25 cellular contexts compared by ENCODE assay signal in the genomic region with DNA sequence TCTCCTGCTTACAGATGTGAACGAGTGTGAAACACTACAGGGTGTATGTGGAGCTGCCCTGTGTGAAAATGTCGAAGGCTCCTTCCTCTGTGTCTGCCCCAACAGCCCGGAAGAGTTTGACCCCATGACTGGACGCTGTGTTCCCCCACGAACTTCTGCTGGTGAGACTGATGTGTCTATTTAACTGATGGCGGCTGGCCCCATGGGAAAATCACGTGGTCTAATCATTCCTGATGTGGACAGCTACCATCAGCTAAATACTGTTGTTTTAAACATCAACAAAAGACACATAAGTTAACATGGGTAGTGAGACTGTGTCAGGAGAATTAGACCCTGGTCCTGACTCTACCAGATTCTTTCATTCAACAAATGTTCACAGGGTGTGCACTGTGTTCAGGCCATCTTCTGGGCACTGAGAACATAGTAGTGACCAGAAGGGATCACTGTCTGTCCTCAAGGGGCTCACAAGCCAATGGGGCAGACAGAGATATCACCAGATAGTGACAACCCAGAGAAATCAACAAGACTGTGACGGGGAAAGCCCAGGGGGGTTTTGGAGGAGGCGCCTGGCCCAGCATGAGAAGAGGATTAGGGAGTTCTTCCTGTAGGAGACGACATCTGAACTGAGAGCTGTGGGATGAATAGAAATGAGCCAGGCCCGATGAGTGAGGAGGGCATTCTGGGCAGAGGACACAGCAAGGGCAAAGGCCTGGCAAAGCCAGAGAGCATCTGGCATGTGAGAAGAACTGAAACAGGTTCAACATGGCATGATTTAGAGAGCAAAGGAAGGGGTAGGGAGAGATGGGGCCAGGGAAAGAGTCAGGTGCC. TPM values are rescaled to one million over a fixed set of nuclear protein-coding genes. Genes with fewer than 3 reads are reported as not detected.
A peak's percentile ranks its signal among the peaks of the same experiment; 100 is the strongest.
DNase-seq lines count a peak whose midpoint lies in the region; ATAC-seq, FAIRE-seq and TF ChIP-seq lines count a peak whose summit lies in the region.
"Had no signal": no experiment of that assay in that cellular context is flagged by ENCODE, and none has a peak within 500 bp of the region (broad histone marks: within the 10 kb centered on the region; RNA-seq: fewer than 3 reads in every experiment).

No MANE protein-coding gene starts in this region.

- H3K36me3 ChIP-seq in HEK293 (ENCODE audit: control insufficient read depth in 2 of 2, insufficient read depth in 1 of 2, low read length in 2 of 2), result peaks cover 18% of the 10 kb centered on the region in 2 experiments; a peak in 2 of 3 replicates
- peaks cover 21% of the 10 kb centered on the region for H3K36me3 ChIP-seq in astrocyte (ENCODE audit: insufficient read depth, low read length)
- H3K36me3 ChIP-seq: neutrophil had no signal

- H3K9me3 Mint-ChIP-seq in activated T-cell treated with anti-CD3 and anti-CD28 coated beads, Interleukin-2, amount 50 U/mL, for 24 hours, result no peaks in the 10 kb centered on the region
- no peaks in the 10 kb centered on the region for H3K9me3 Mint-ChIP-seq in astrocyte (ENCODE audit: unreplicated experiment)
- H3K9me3 Mint-ChIP-seq in naive B cell, result no peaks in the 10 kb centered on the region
- H3K9me3 Mint-ChIP-seq: H9, T-cell had no signal

- H3K9me3 ChIP-seq in HEK293 (ENCODE audit: control insufficient read depth, insufficient read depth, low read depth, low read length) (no peaks in the 10 kb centered on the region), astrocyte (ENCODE audit: insufficient read depth, low read depth, low read length) (no peaks in the 10 kb centered on the region)
- H3K9me3 ChIP-seq: neutrophil, prostate gland, thyroid gland had no signal

- H3K27me3 ChIP-seq in astrocyte (ENCODE audit: insufficient read depth, low read length), result no peaks in the 10 kb centered on the region
- H3K27me3 ChIP-seq: thyroid gland had no signal

- POLR2A ChIA-PET in HEK293 (lab: Yijun Ruan, JAX), result interaction anchor here (5.2 kb wide), 1 partner anchor 10 kb away, joined by 61 read pairs; no protein-coding TSS in a partner anchor

- no peak overlapping the region for H3K4me2 ChIP-seq in astrocyte (ENCODE audit: low read length)
- H3K4me2 ChIP-seq: KMS-11 had no signal

- no peak overlapping the region for H3K4me3 ChIP-seq in HEK293 (ENCODE audit: low read depth, low read length)
- no peak overlapping the region for H3K4me3 ChIP-seq in astrocyte (ENCODE audit: insufficient read depth, low read depth, low read length)
- H3K4me3 ChIP-seq: prostate gland, thyroid gland had no signal

- no peak for ATAC-seq in naive B cell (ENCODE audit: low read depth in 2 of 2)
- no peak for ATAC-seq in activated CD4-positive, CD25-positive, alpha-beta regulatory T cell treated with anti-CD3 and anti-CD28 coated beads, Interleukin-2, amount 50 U/mL, for 24 hours
- ATAC-seq: T-cell had no signal

- H3K4me1 ChIP-seq in HEK293 (ENCODE audit: control insufficient read depth, insufficient read depth, low read length) (peaks cover 23% of the 10 kb centered on the region), astrocyte (ENCODE audit: insufficient read depth, low read length) (peaks cover 27% of the 10 kb centered on the region)
- H3K4me1 ChIP-seq: prostate gland had no signal

- peaks cover 85% of the 10 kb centered on the region for H3K36me3 Mint-ChIP-seq in activated T-cell treated with anti-CD3 and anti-CD28 coated beads, Interleukin-2, amount 50 U/mL, for 24 hours (ENCODE audit: low read depth)
- peaks cover 14% of the 10 kb centered on the region for H3K36me3 Mint-ChIP-seq in astrocyte (ENCODE audit: low read depth, unreplicated experiment)
- H3K36me3 Mint-ChIP-seq in naive B cell, result peaks cover 9 to 30% of the 10 kb centered on the region in 2 donors

- no peak for FAIRE-seq in astrocyte (lab: Jason Lieb, UNC)

- no peak for TF ChIP-seq CTCF in HEK293 (tag by site-specific recombination; IDR thresholded peaks at IDR 0.05)
- TF ChIP-seq CTCF in astrocyte (IDR thresholded peaks at IDR 0.05; ENCODE audit: insufficient read depth, low read depth, low read length), result no peak

- no peak overlapping the region for H3K9ac ChIP-seq in astrocyte (ENCODE audit: low read length)
- H3K9ac ChIP-seq: KMS-11 had no signal

- peak overlapping the region; percentile 83 for H3K27ac Mint-ChIP-seq in activated T-cell treated with anti-CD3 and anti-CD28 coated beads, Interleukin-2, amount 50 U/mL, for 24 hours
- H3K27ac Mint-ChIP-seq in astrocyte (ENCODE audit: unreplicated experiment), result no peak overlapping the region
- peak overlapping the region in 4 of 6 donors; percentile 10 to 90 (median 57) for H3K27ac Mint-ChIP-seq in naive B cell
- H3K27ac Mint-ChIP-seq: H9, T-cell had no signal

- CTCF ChIA-PET in HEK293 (lab: Yijun Ruan, JAX), result interaction anchor here (0.5 to 11.0 kb wide), 12 partner anchors 11 to 1024 kb away, joined by 3 to 236 read pairs (median 4); a partner anchor contains a TSS

- peaks cover 3% of the 10 kb centered on the region for H3K79me2 ChIP-seq in astrocyte (ENCODE audit: insufficient read depth, low read length)

- H3K4me3 Mint-ChIP-seq in activated T-cell treated with anti-CD3 and anti-CD28 coated beads, Interleukin-2, amount 50 U/mL, for 24 hours, result no peak overlapping the region
- H3K4me3 Mint-ChIP-seq in astrocyte (ENCODE audit: unreplicated experiment) (no peak overlapping the region), naive B cell (peak overlapping the region in 1 of 8 donors; percentile 56)
- H3K4me3 Mint-ChIP-seq: H9, T-cell had no signal

- H3K27me3 Mint-ChIP-seq in activated T-cell treated with anti-CD3 and anti-CD28 coated beads, Interleukin-2, amount 50 U/mL, for 24 hours, result no peaks in the 10 kb centered on the region
- H3K27me3 Mint-ChIP-seq in astrocyte (ENCODE audit: low read depth, unreplicated experiment) (no peaks in the 10 kb centered on the region), naive B cell (no peaks in the 10 kb centered on the region)
- H3K27me3 Mint-ChIP-seq: T-cell had no signal

- H3K27ac ChIP-seq in HEK293 (ENCODE audit: extremely low read depth, low read depth, low read length), result no peak overlapping the region
- peak overlapping the region; percentile 34 for H3K27ac ChIP-seq in astrocyte (ENCODE audit: low read depth, low read length)
- H3K27ac ChIP-seq: epithelial cell of prostate, KMS-11, neutrophil, prostate gland, thyroid gland had no signal

- no peaks in the 10 kb centered on the region for H4K20me1 ChIP-seq in astrocyte (ENCODE audit: insufficient read depth, low read length)

- H2AFZ ChIP-seq in astrocyte (ENCODE audit: low read depth, low read length), result no peak overlapping the region

- H3K4me1 Mint-ChIP-seq in activated T-cell treated with anti-CD3 and anti-CD28 coated beads, Interleukin-2, amount 50 U/mL, for 24 hours (ENCODE audit: low read depth), result peaks cover 40% of the 10 kb centered on the region
- H3K4me1 Mint-ChIP-seq in astrocyte (ENCODE audit: low read depth, unreplicated experiment) (peaks cover 6% of the 10 kb centered on the region), naive B cell (peaks cover 8 to 23% (median 16%) of the 10 kb centered on the region in 3 donors)

- no peak for DNase-seq in activated T-cell treated with anti-CD3 and anti-CD28 coated beads, Interleukin-2, amount 50 U/mL, for 24 hours
- DNase-seq in activated T-cell treated with anti-CD3 and anti-CD28 coated beads for 4 hours (no peak), astrocyte (ENCODE audit: low read depth) (no peak), naive B cell (no peak), SHP77 (lab: John Stamatoyannopoulos, UW) (no peak)
- no peak for DNase-seq in central memory CD4-positive, alpha-beta T cell
- DNase-seq: activated gamma-delta T cell; C1 segment of cervical spinal cord; EL; H9; head of caudate nucleus; NCI-H146; NCI-H2171 treated with DMSO at 0.1 percent for 48 hours; NCI-H524; NK-92 treated with Interleukin-12 subunit alpha and Interleukin-12 subunit beta, amount 100 ng/mL, for 24 hours; stimulated activated CD4-positive, alpha-beta T cell treated with anti-CD3 and anti-CD28 coated beads, Interleukin-2, amount 100 ng/mL, for 48 hours; stimulated activated naive CD4-positive, alpha-beta T cell; T-cell; thyroid gland had no signal

TF ChIP-seq in HEK293, 187 proteins besides CTCF, POLR2A, EP300 and RAD21:
- TF ChIP-seq ZNF626 (tag by site-specific recombination; IDR thresholded peaks at IDR 0.05), result no peak
- peak; percentile 99 for TF ChIP-seq ZSCAN30 (tag by site-specific recombination; IDR thresholded peaks at IDR 0.05)

RNA-seq across cellular contexts. Expression of a gene that starts 18.4 kb away (rescaled TPM):
- total RNA-seq in astrocyte, result 46.9 and 63.5 TPM in 2 replicates
- 10 to 100 TPM in 5 of 6 donors, 1 to 10 TPM in 1; 9.6 to 18.1 (median 14.5) TPM for polyA plus RNA-seq in naive B cell (ENCODE audit: low read depth in 6 of 6)

RNA-seq across cellular contexts. Expression of a gene that starts 42.9 kb away (rescaled TPM):
- total RNA-seq in astrocyte, result 56.3 and 60.4 TPM in 2 replicates
- polyA plus RNA-seq in naive B cell (ENCODE audit: low read depth in 6 of 6), result 100 to 1,000 TPM; 125 to 196 (median 152) TPM
